ENCODE assay signal across 30 cellular contexts in the genomic region with DNA sequence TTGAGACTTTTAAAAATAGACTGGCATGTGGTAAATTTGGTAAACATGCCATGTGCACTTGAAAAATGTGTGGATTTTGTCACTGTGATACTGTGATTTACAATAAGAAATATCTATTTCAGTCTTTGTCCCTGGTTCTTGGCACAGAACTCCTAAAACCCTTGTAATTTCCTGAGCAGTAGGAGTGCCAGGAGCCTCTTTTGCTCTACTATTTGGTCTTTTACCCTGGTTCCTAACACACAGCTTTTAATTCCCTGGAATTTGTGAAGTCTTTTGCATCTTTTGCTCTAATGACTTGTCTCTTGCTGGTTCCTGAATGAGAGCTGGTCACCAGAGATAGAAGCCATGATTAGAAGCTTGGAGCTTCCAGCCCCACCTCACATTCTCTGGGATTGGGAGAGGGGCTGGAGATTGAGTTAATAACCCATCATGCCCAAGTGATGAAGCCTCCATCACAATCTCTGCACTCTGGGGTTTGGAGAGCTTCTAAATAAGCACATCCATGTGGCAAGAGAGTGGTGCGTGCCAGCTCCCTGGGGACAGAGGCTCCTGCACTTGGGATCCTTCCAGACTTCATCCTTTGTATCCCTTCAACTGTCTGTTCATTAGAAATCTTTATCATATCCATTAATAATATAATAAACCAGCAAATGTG. TPM values are rescaled to one million over a fixed set of nuclear protein-coding genes. Genes with fewer than 3 reads are reported as not detected.
"Had no signal": no experiment of that assay in that cellular context is flagged by ENCODE, and none has a peak within 500 bp of the region (broad histone marks: within the 10 kb centered on the region; RNA-seq: fewer than 3 reads in every experiment).

No MANE protein-coding gene starts in this region.

- H3K4me1 ChIP-seq: adrenal gland, body of pancreas, esophagus squamous epithelium, left lung, uterus had no signal

- H3K27me3 ChIP-seq: uterus had no signal

- H3K4me3 Mint-ChIP-seq: activated naive CD4-positive, alpha-beta T cell treated with anti-CD3 and anti-CD28 coated beads for 36 hours; activated naive CD8-positive, alpha-beta T cell treated with anti-CD3 and anti-CD28 coated beads for 36 hours; activated T-helper 1 cell treated with anti-CD3 and anti-CD28 coated beads, Interleukin-12 subunit alpha, Interleukin-12 subunit beta, Interleukin-2, Interleukin-4 antibody, amounts not matched to agents 30 ng/mL and 10 ng/mL and 1 ng/mL, durations not matched to agents 14 hours and 24 hours and 36 hours; dendritic cell treated with granulocyte-macrophage colony-stimulating factor and Interleukin-4, amounts not matched to agents 40 ng/mL and 50 ng/mL, for 4 days; natural killer cell; stimulated activated effector memory CD8-positive, alpha-beta T cell treated with anti-CD3 and anti-CD28 coated beads, Interleukin-12 subunit alpha, Interleukin-12 subunit beta, amount 100 ng/mL, for 72 hours; stimulated activated naive CD8-positive, alpha-beta T cell treated with anti-CD3 and anti-CD28 coated beads, Interleukin-15, Interleukin-2, amounts not matched to agents 100 ng/mL and 50 ng/mL, for 24 hours had no signal

- H3K36me3 Mint-ChIP-seq: activated naive CD8-positive, alpha-beta T cell treated with anti-CD3 and anti-CD28 coated beads for 36 hours; natural killer cell; stimulated activated effector memory CD8-positive, alpha-beta T cell treated with anti-CD3 and anti-CD28 coated beads, Interleukin-12 subunit alpha, Interleukin-12 subunit beta, amount 100 ng/mL, for 72 hours had no signal

- H3K27ac Mint-ChIP-seq: activated naive CD4-positive, alpha-beta T cell treated with anti-CD3 and anti-CD28 coated beads for 36 hours; activated naive CD8-positive, alpha-beta T cell treated with anti-CD3 and anti-CD28 coated beads for 36 hours; activated T-helper 1 cell treated with anti-CD3 and anti-CD28 coated beads, Interleukin-12 subunit alpha, Interleukin-12 subunit beta, Interleukin-2, Interleukin-4 antibody, amounts not matched to agents 30 ng/mL and 10 ng/mL and 1 ng/mL, durations not matched to agents 14 hours and 24 hours and 36 hours; dendritic cell treated with granulocyte-macrophage colony-stimulating factor and Interleukin-4, amounts not matched to agents 40 ng/mL and 50 ng/mL, for 4 days; natural killer cell; stimulated activated effector memory CD8-positive, alpha-beta T cell treated with anti-CD3 and anti-CD28 coated beads, Interleukin-12 subunit alpha, Interleukin-12 subunit beta, amount 100 ng/mL, for 72 hours; stimulated activated naive CD8-positive, alpha-beta T cell treated with anti-CD3 and anti-CD28 coated beads, Interleukin-15, Interleukin-2, amounts not matched to agents 100 ng/mL and 50 ng/mL, for 24 hours had no signal

- H3K27ac ChIP-seq: adrenal gland, body of pancreas, esophagus squamous epithelium, left lung, skin epidermis, thoracic aorta, uterus, VCaP had no signal

- H3K36me3 ChIP-seq: adrenal gland, esophagus squamous epithelium, left lung, thoracic aorta, uterus had no signal

- H3K9me3 Mint-ChIP-seq: activated naive CD4-positive, alpha-beta T cell treated with anti-CD3 and anti-CD28 coated beads for 36 hours; activated naive CD8-positive, alpha-beta T cell treated with anti-CD3 and anti-CD28 coated beads for 36 hours; activated T-helper 1 cell treated with anti-CD3 and anti-CD28 coated beads, Interleukin-12 subunit alpha, Interleukin-12 subunit beta, Interleukin-2, Interleukin-4 antibody, amounts not matched to agents 30 ng/mL and 10 ng/mL and 1 ng/mL, durations not matched to agents 14 hours and 24 hours and 36 hours; dendritic cell treated with granulocyte-macrophage colony-stimulating factor and Interleukin-4, amounts not matched to agents 40 ng/mL and 50 ng/mL, for 4 days; natural killer cell; stimulated activated effector memory CD8-positive, alpha-beta T cell treated with anti-CD3 and anti-CD28 coated beads, Interleukin-12 subunit alpha, Interleukin-12 subunit beta, amount 100 ng/mL, for 72 hours; stimulated activated naive CD8-positive, alpha-beta T cell treated with anti-CD3 and anti-CD28 coated beads, Interleukin-15, Interleukin-2, amounts not matched to agents 100 ng/mL and 50 ng/mL, for 24 hours had no signal

- DNase-seq: activated CD4-positive, alpha-beta T cell treated with anti-CD3 and anti-CD28 coated beads for 4 hours; activated CD4-positive, alpha-beta T cell treated with anti-CD3 and anti-CD28 coated beads, Interleukin-2, amount 50 U/mL, for 4 hours; activated effector memory CD4-positive, alpha-beta T cell treated with anti-CD3 and anti-CD28 coated beads, Interleukin-2, amount 50 U/mL, for 16 hours; activated naive CD4-positive, alpha-beta T cell treated with anti-CD3 and anti-CD28 coated beads for 36 hours; activated naive CD8-positive, alpha-beta T cell treated with anti-CD3 and anti-CD28 coated beads for 36 hours; activated T-cell treated with anti-CD3 and anti-CD28 coated beads, Interleukin-2, amount 50 U/mL, for 1 hour; adrenal gland; aorta; body of pancreas; effector CD4-positive, alpha-beta T cell; esophagus squamous epithelium; left lung; mesendoderm; natural killer cell; stimulated activated CD4-positive, alpha-beta T cell treated with anti-CD3 and anti-CD28 coated beads, Interleukin-4, amount 100 ng/mL, for 24 hours; T-helper 9 cell; trophoblast cell; uterus had no signal

- H3K4me1 Mint-ChIP-seq: activated naive CD8-positive, alpha-beta T cell treated with anti-CD3 and anti-CD28 coated beads for 36 hours; natural killer cell; stimulated activated effector memory CD8-positive, alpha-beta T cell treated with anti-CD3 and anti-CD28 coated beads, Interleukin-12 subunit alpha, Interleukin-12 subunit beta, amount 100 ng/mL, for 72 hours had no signal

- H3K9me3 ChIP-seq: adrenal gland, body of pancreas, esophagus squamous epithelium, left lung, thoracic aorta, uterus had no signal

- ATAC-seq: body of pancreas; left lung; natural killer cell; sciatic nerve; stimulated activated effector memory CD8-positive, alpha-beta T cell treated with anti-CD3 and anti-CD28 coated beads, Interleukin-12 subunit alpha, Interleukin-12 subunit beta, amount 100 ng/mL, for 72 hours had no signal

- H3K4me3 ChIP-seq: adrenal gland, body of pancreas, esophagus squamous epithelium, left lung, lung, skin epidermis, thoracic aorta, uterus had no signal

RNA-seq across cellular contexts. Expression of a gene that starts 27.2 kb away (rescaled TPM):
- total RNA-seq: activated naive CD4-positive, alpha-beta T cell treated with anti-CD3 and anti-CD28 coated beads for 36 hours; activated naive CD8-positive, alpha-beta T cell treated with anti-CD3 and anti-CD28 coated beads for 36 hours; activated T-helper 1 cell treated with anti-CD3 and anti-CD28 coated beads, Interleukin-12 subunit alpha, Interleukin-12 subunit beta, Interleukin-2, Interleukin-4 antibody, amounts not matched to agents 30 ng/mL and 10 ng/mL and 1 ng/mL, durations not matched to agents 14 hours and 24 hours and 36 hours; natural killer cell; omental fat pad; sciatic nerve; subcutaneous adipose tissue; T-helper 1 cell treated with Interleukin-12 subunit alpha and Interleukin-12 subunit beta and Interleukin-4 antibody, amounts not matched to agents 30 ng/mL and 1 ng/mL, for 36 hours; thoracic aorta had no signal
